12 cellular contexts compared by ENCODE assay signal in genomic region chr5:54761213-54761701, GRCh38.
DNase-seq lines count a peak whose midpoint lies in the region; ATAC-seq and TF ChIP-seq lines count a peak whose summit lies in the region.
"Had no signal": no experiment of that assay in that cellular context is flagged by ENCODE, and none has a peak within 500 bp of the region (broad histone marks: within the 10 kb centered on the region; RNA-seq: fewer than 3 reads in every experiment).

No MANE protein-coding gene starts in this region.

- no peaks in the 10 kb centered on the region for H3K27me3 ChIP-seq in BJ (ENCODE audit: control insufficient read depth, insufficient read depth, low read length)
- H3K27me3 ChIP-seq in RWPE2 (ENCODE audit: insufficient read depth, poor library complexity, severe bottlenecking) = no peaks in the 10 kb centered on the region
- no peaks in the 10 kb centered on the region for H3K27me3 ChIP-seq in fibroblast of lung (ENCODE audit: control insufficient read depth, insufficient read depth, low read length)
- H3K27me3 ChIP-seq: dorsolateral prefrontal cortex, upper lobe of left lung had no signal

- DNase-seq in BJ (ENCODE audit: low read depth) (peak; percentile 93), RWPE2 (ENCODE audit: low spot score) (no peak), fibroblast of lung (ENCODE audit: low read depth in 2 of 2) (peak; percentile 68 to 98), omental fat pad (ENCODE audit: low spot score) (peak; percentile 44), NOMO-1 (lab: John Stamatoyannopoulos, UW; ENCODE audit: unreplicated experiment in 2 of 2) (no peak), NCI-H748 (lab: John Stamatoyannopoulos, UW; ENCODE audit: unreplicated experiment) (no peak), NCI-H1048 (lab: John Stamatoyannopoulos, UW) (no peak)
- DNase-seq: CD8-positive, alpha-beta memory T cell; NCI-H1436 treated with DMSO at 0.1 percent for 48 hours; upper lobe of left lung had no signal

- H3K4me3 ChIP-seq in BJ (ENCODE audit: low read depth, low read length) (no peak overlapping the region), RWPE2 (ENCODE audit: severe bottlenecking) (no peak overlapping the region), fibroblast of lung (replicated peaks in 1 of 4; ENCODE audit: control extremely low read depth in 1 of 4, insufficient read depth in 1 of 4, low read depth in 3 of 4, low read length in 4 of 4) (no peak overlapping the region)
- H3K4me3 ChIP-seq: dorsolateral prefrontal cortex, upper lobe of left lung had no signal

- no peak overlapping the region for H3K9ac ChIP-seq in fibroblast of lung (ENCODE audit: insufficient read depth, low read length)

- peak; percentile 71 for ATAC-seq in RWPE2 (ENCODE audit: low read depth)
- peak; percentile 30 for ATAC-seq in omental fat pad (ENCODE audit: low FRiP score)
- no peak for ATAC-seq in HG02642 (IDR thresholded peaks at IDR 0.05; ENCODE audit: poor library complexity, unreplicated experiment)

- H3K4me1 ChIP-seq in RWPE2 (ENCODE audit: insufficient read depth, poor library complexity, severe bottlenecking) (peaks cover 4% of the 10 kb centered on the region), fibroblast of lung (ENCODE audit: control insufficient read depth, extremely low read depth, insufficient read depth, low read length) (peaks cover 17% of the 10 kb centered on the region)

- TF ChIP-seq CTCF in BJ (IDR thresholded peaks at IDR 0.05; ENCODE audit: insufficient read depth, low read depth, low read length) = no peak
- no peak for TF ChIP-seq CTCF in RWPE2 (IDR thresholded peaks at IDR 0.05; ENCODE audit: poor library complexity, severe bottlenecking)
- no peak for TF ChIP-seq CTCF in fibroblast of lung (conservative IDR thresholded peaks at IDR 0.05 in 1 of 2, IDR thresholded peaks at IDR 0.05 in 1 of 2; ENCODE audit: low read depth in 1 of 2, low read length in 2 of 2)
- TF ChIP-seq CTCF in omental fat pad (IDR thresholded peaks at IDR 0.05) = no peak

- no peak overlapping the region for H2AFZ ChIP-seq in fibroblast of lung (ENCODE audit: low read length)

- H3K79me2 ChIP-seq in fibroblast of lung (ENCODE audit: control insufficient read depth, insufficient read depth, low read length) = no peaks in the 10 kb centered on the region

- H3K9me3 ChIP-seq in RWPE2 (ENCODE audit: severe bottlenecking) (no peaks in the 10 kb centered on the region), fibroblast of lung (ENCODE audit: control insufficient read depth, insufficient read depth, low read depth, low read length) (no peaks in the 10 kb centered on the region)
- H3K9me3 ChIP-seq: upper lobe of left lung had no signal

- H4K20me1 ChIP-seq in fibroblast of lung (ENCODE audit: control insufficient read depth, extremely low read depth, insufficient read depth, low read length) = no peaks in the 10 kb centered on the region

- H3K36me3 ChIP-seq in BJ (ENCODE audit: control insufficient read depth, insufficient read depth, low read length) = no peaks in the 10 kb centered on the region
- H3K36me3 ChIP-seq in RWPE2 (ENCODE audit: low read depth) = no peaks in the 10 kb centered on the region
- H3K36me3 ChIP-seq in fibroblast of lung (ENCODE audit: control insufficient read depth, insufficient read depth, low read length) = no peaks in the 10 kb centered on the region
- H3K36me3 ChIP-seq: upper lobe of left lung had no signal

- no peak overlapping the region for H3K27ac ChIP-seq in RWPE2 (ENCODE audit: poor library complexity, severe bottlenecking)
- peak overlapping the region; percentile 83 for H3K27ac ChIP-seq in fibroblast of lung (ENCODE audit: insufficient read depth, low read length)

- CTCF ChIA-PET in BJ (lab: Yijun Ruan, JAX) = interaction anchor here (0.6 to 2.7 kb wide), 11 partner anchors 10 to 398 kb away, joined by 3 to 12 read pairs (median 3); partner anchors contain the start of genes GPX8 and SNX18

- no peak overlapping the region for H3K4me2 ChIP-seq in fibroblast of lung (ENCODE audit: extremely low read depth, insufficient read depth, low read length)

- POLR2A ChIA-PET in BJ (lab: Charles Lee) = interaction anchor here (0.6 to 2.0 kb wide), 2 partner anchors 17 to 60 kb away, joined by 4 to 9 read pairs; no protein-coding TSS in a partner anchor

Comparison
In these comparisons a context has a peak if more than half of its experiments do, and no peak if none do; other contexts are left out.
1. DNase-seq: peak in BJ (single experiment), fibroblast of lung (2 of 2) and omental fat pad (single experiment); none in RWPE2 (single experiment), NOMO-1 (0 of 2), NCI-H748 (single experiment) and NCI-H1048 (single experiment).